15 cellular contexts compared by ENCODE assay signal in the genomic region with DNA sequence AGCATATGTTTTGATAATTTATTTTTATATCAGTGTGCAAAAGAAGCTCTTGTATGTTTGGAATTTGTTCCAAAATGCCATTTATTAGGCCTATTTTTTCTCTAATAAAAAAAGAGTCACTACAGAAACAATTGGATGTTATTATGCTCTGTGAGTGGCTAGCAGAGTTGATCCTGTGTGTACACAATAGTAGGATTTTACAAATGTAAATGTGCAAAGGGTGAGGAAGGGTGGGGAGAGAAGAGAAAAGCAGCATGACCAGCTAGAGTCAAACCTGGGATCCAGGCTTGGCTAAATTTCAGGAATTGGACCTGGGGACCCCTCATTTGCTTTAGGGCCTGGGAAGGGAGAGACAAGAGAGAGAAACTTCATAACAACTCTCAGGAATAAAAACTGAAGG.
"Had no signal": no experiment of that assay in that cellular context is flagged by ENCODE, and none has a peak within 500 bp of the region (broad histone marks: within the 10 kb centered on the region; RNA-seq: fewer than 3 reads in every experiment).

No MANE protein-coding gene starts in this region.

- H3K27me3 ChIP-seq: body of pancreas, heart left ventricle, left lung, thyroid gland, uterus had no signal

- H3K36me3 Mint-ChIP-seq: memory B cell had no signal

- H3K4me3 ChIP-seq: body of pancreas, heart left ventricle, left lung, skin epidermis, thyroid gland, uterus had no signal

- H3K4me1 Mint-ChIP-seq: memory B cell had no signal

- ATAC-seq: activated CD4-positive, CD25-positive, alpha-beta regulatory T cell treated with anti-CD3 and anti-CD28 coated beads, Interleukin-2, amount 50 U/mL, for 24 hours; body of pancreas; heart left ventricle; left lung had no signal

- H3K4me1 ChIP-seq: body of pancreas, heart left ventricle, left lung, parathyroid adenoma, thyroid gland, uterus had no signal

- H3K4me3 Mint-ChIP-seq: memory B cell had no signal

- H3K27ac ChIP-seq: body of pancreas, left lung, parathyroid adenoma, skin epidermis, thyroid gland, uterus had no signal

- DNase-seq: activated naive CD4-positive, alpha-beta T cell treated with anti-CD3 and anti-CD28 coated beads, Interleukin-2, amount 50 U/mL, for 16 hours; activated T-cell treated with anti-CD3 and anti-CD28 coated beads, Interleukin-2, amount 50 U/mL, for 1 hour; amniotic stem cell; body of pancreas; cerebellar nuclear complex; dermis blood vessel endothelial cell; heart left ventricle; left lung; T-helper 2 cell; thyroid gland; uterus had no signal

- H2AFZ ChIP-seq: parathyroid adenoma had no signal

- H3K36me3 ChIP-seq: heart left ventricle, left lung, thyroid gland, uterus had no signal

- H3K27ac Mint-ChIP-seq: memory B cell had no signal

- H3K27me3 Mint-ChIP-seq: memory B cell had no signal

- H3K9ac ChIP-seq: parathyroid adenoma had no signal

- H3K79me2 ChIP-seq: parathyroid adenoma had no signal

- H3K9me3 ChIP-seq: body of pancreas, heart left ventricle, left lung, thyroid gland, uterus had no signal
